In the genomic region with DNA sequence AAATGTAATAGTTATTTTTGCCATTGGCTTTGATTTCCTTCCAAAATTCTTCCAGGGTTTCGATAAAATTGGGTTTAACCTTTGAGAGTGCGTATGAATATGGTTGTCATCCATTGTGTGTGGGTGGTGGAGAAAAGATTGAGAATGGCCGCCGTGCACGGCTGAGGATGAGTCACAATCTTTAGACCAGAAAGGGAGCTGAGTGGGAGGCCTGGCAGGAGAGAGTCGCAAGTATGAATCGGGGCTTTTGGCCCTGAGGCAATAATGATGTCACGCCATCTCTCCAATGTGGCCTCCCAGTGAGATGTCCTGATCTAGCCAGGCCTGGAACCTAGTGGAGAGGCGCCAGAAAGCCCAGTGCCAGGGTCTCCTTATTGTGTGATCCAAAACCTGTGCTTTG, we compare ENCODE assay signal across 8 cellular contexts. TPM values are rescaled to one million over a fixed set of nuclear protein-coding genes. Genes with fewer than 3 reads are reported as not detected.
A peak's percentile ranks its signal among the peaks of the same experiment; 100 is the strongest.
DNase-seq lines count a peak whose midpoint lies in the region; ATAC-seq and TF ChIP-seq lines count a peak whose summit lies in the region.

No MANE protein-coding gene starts in this region.

- DNase-seq in fibroblast of the aortic adventitia (ENCODE audit: low read depth) (peak; percentile 95), NOMO-1 (lab: John Stamatoyannopoulos, UW; ENCODE audit: unreplicated experiment in 2 of 2) (no peak), KBM-7 (no peak)
- peak; percentile 51 to 57 for DNase-seq in stimulated activated CD4-positive, alpha-beta T cell treated with anti-CD3 and anti-CD28 coated beads, Interleukin-2, amount 100 ng/mL, for 24 hours

- ATAC-seq in GM19351 (IDR thresholded peaks at IDR 0.05; ENCODE audit: unreplicated experiment) = peak; percentile 58
- peak; percentile 55; the same call in 2 of the 3 replicates for ATAC-seq in SK-N-SH treated with all-trans-retinoic acid at 6 μM for 48 hours
- ATAC-seq in HG03457 (IDR thresholded peaks at IDR 0.05; ENCODE audit: unreplicated experiment) = no peak
- no peak for ATAC-seq in HG03095 (IDR thresholded peaks at IDR 0.05; ENCODE audit: unreplicated experiment)

- no peak for TF ChIP-seq CTCF in fibroblast of the aortic adventitia (IDR thresholded peaks at IDR 0.05; ENCODE audit: insufficient read depth, low read length)

- in situ Hi-C loops in KBM-7 (cut with MboI; ENCODE audit: low pct_unique_long_range_greater_than_20kb, low sequenced_read_pairs) = no loop called here

- H3K4me3 ChIP-seq in fibroblast of the aortic adventitia (ENCODE audit: low read depth, low read length) = no peak overlapping the region

TF ChIP-seq in SK-N-SH treated with all-trans-retinoic acid at 6 μM for 48 hours, 23 proteins besides CTCF, POLR2A, EP300 and RAD21:
- TF ChIP-seq TCF4 (CRISPR knock-in tag; IDR thresholded peaks at IDR 0.05; ENCODE audit: borderline replicate concordance) = no peak
- TF ChIP-seq ZNF8 (CRISPR knock-in tag; IDR thresholded peaks at IDR 0.05) = no peak
- no peak for TF ChIP-seq PPARA (CRISPR knock-in tag; IDR thresholded peaks at IDR 0.05; ENCODE audit: borderline replicate concordance)
- TF ChIP-seq, protein P1, sequence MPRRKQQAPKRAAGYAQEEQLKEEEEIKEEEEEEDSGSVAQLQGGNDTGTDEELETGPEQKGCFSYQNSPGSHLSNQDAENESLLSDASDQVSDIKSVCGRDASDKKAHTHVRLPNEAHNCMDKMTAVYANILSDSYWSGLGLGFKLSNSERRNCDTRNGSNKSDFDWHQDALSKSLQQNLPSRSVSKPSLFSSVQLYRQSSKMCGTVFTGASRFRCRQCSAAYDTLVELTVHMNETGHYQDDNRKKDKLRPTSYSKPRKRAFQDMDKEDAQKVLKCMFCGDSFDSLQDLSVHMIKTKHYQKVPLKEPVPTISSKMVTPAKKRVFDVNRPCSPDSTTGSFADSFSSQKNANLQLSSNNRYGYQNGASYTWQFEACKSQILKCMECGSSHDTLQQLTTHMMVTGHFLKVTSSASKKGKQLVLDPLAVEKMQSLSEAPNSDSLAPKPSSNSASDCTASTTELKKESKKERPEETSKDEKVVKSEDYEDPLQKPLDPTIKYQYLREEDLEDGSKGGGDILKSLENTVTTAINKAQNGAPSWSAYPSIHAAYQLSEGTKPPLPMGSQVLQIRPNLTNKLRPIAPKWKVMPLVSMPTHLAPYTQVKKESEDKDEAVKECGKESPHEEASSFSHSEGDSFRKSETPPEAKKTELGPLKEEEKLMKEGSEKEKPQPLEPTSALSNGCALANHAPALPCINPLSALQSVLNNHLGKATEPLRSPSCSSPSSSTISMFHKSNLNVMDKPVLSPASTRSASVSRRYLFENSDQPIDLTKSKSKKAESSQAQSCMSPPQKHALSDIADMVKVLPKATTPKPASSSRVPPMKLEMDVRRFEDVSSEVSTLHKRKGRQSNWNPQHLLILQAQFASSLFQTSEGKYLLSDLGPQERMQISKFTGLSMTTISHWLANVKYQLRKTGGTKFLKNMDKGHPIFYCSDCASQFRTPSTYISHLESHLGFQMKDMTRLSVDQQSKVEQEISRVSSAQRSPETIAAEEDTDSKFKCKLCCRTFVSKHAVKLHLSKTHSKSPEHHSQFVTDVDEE (CRISPR knock-in tag; IDR thresholded peaks at IDR 0.05) = no peak

RNA-seq across cellular contexts. Expression of a gene that starts 33.1 kb away (rescaled TPM):
- 44.8 and 63.9 TPM in 2 replicates for total RNA-seq in fibroblast of the aortic adventitia (ENCODE audit: low replicate concordance)

RNA-seq across cellular contexts. Expression of a gene that starts 36.9 kb away (rescaled TPM):
- 323 and 888 TPM in 2 replicates for total RNA-seq in fibroblast of the aortic adventitia (ENCODE audit: low replicate concordance)

Comparison
In these comparisons a context has a peak if more than half of its experiments do, and no peak if none do; other contexts are left out.
1. ATAC-seq: peak in GM19351 (single experiment) and SK-N-SH treated with all-trans-retinoic acid at 6 μM for 48 hours (single experiment); none in HG03457 (single experiment) and HG03095 (single experiment).
2. DNase-seq: peak in fibroblast of the aortic adventitia (single experiment) and stimulated activated CD4-positive, alpha-beta T cell treated with anti-CD3 and anti-CD28 coated beads, Interleukin-2, amount 100 ng/mL, for 24 hours (2 of 2); none in NOMO-1 (0 of 2) and KBM-7 (single experiment).